Comparison of ENCODE assay signal across 19 cellular contexts in genomic region chrX:5976332-5976731, GRCh38.
"Had no signal": no experiment of that assay in that cellular context is flagged by ENCODE, and none has a peak within 500 bp of the region (broad histone marks: within the 10 kb centered on the region; RNA-seq: fewer than 3 reads in every experiment).

No MANE protein-coding gene starts in this region.

- H3K27ac Mint-ChIP-seq: activated CD4-positive, alpha-beta T cell treated with anti-CD3 and anti-CD28 coated beads for 36 hours; activated naive CD8-positive, alpha-beta T cell; activated T-helper 1 cell treated with anti-CD3 and anti-CD28 coated beads, Interleukin-12 subunit alpha, Interleukin-12 subunit beta, Interleukin-2, Interleukin-4 antibody, amounts not matched to agents 30 ng/mL and 10 ng/mL and 1 ng/mL, durations not matched to agents 14 hours and 24 hours and 36 hours; nephron progenitor cell; stimulated activated memory B cell treated with anti-CD40 and anti-IgM and Interleukin-4, amounts not matched to agents 10 μg/mL and 1 μg/mL and 100 μg/mL, for 72 hours; WTC11 had no signal

- H3K9me3 ChIP-seq: esophagus squamous epithelium, heart right ventricle, spleen, thoracic aorta, upper lobe of left lung had no signal

- H3K4me3 Mint-ChIP-seq: activated CD4-positive, alpha-beta T cell treated with anti-CD3 and anti-CD28 coated beads for 36 hours; activated naive CD8-positive, alpha-beta T cell; activated T-helper 1 cell treated with anti-CD3 and anti-CD28 coated beads, Interleukin-12 subunit alpha, Interleukin-12 subunit beta, Interleukin-2, Interleukin-4 antibody, amounts not matched to agents 30 ng/mL and 10 ng/mL and 1 ng/mL, durations not matched to agents 14 hours and 24 hours and 36 hours; nephron progenitor cell; stimulated activated memory B cell treated with anti-CD40 and anti-IgM and Interleukin-4, amounts not matched to agents 10 μg/mL and 1 μg/mL and 100 μg/mL, for 72 hours; WTC11 had no signal

- H3K27me3 ChIP-seq: esophagus squamous epithelium, heart right ventricle, spleen, upper lobe of left lung had no signal

- H3K4me1 Mint-ChIP-seq: activated CD4-positive, alpha-beta T cell treated with anti-CD3 and anti-CD28 coated beads for 36 hours; nephron progenitor cell; stimulated activated memory B cell treated with anti-CD40 and anti-IgM and Interleukin-4, amounts not matched to agents 10 μg/mL and 1 μg/mL and 100 μg/mL, for 72 hours had no signal

- H3K4me3 ChIP-seq: esophagus squamous epithelium, heart right ventricle, spleen, thoracic aorta, upper lobe of left lung had no signal

- DNase-seq: activated CD4-positive, alpha-beta T cell treated with anti-CD3 and anti-CD28 coated beads for 36 hours; activated CD4-positive, alpha-beta T cell treated with anti-CD3 and anti-CD28 coated beads, Interleukin-2, amount 50 U/mL, for 48 hours; activated gamma-delta T cell treated with Interleukin-2 at 50 U/mL for 16 hours; dermis blood vessel endothelial cell; effector memory CD4-positive, alpha-beta T cell; esophagus squamous epithelium; heart right ventricle; left ventricle myocardium superior; nephron progenitor cell; occipital lobe; posterior cingulate gyrus; spleen; stimulated activated CD4-positive, alpha-beta T cell treated with anti-CD3 and anti-CD28 coated beads, Interleukin-4, amount 100 ng/mL, for 4 hours; upper lobe of left lung had no signal

- ATAC-seq: activated CD4-positive, alpha-beta T cell treated with anti-CD3 and anti-CD28 coated beads for 36 hours; heart right ventricle; left ventricle myocardium superior; stimulated activated memory B cell treated with anti-CD40 and anti-IgM and Interleukin-4, amounts not matched to agents 10 μg/mL and 1 μg/mL and 100 μg/mL, for 72 hours; WTC11 had no signal

- H3K4me1 ChIP-seq: esophagus squamous epithelium, heart right ventricle, spleen, upper lobe of left lung had no signal

- H3K36me3 ChIP-seq: esophagus squamous epithelium, heart right ventricle, spleen, thoracic aorta, upper lobe of left lung had no signal

- H3K27me3 Mint-ChIP-seq: activated CD4-positive, alpha-beta T cell treated with anti-CD3 and anti-CD28 coated beads for 36 hours; activated naive CD8-positive, alpha-beta T cell; stimulated activated memory B cell treated with anti-CD40 and anti-IgM and Interleukin-4, amounts not matched to agents 10 μg/mL and 1 μg/mL and 100 μg/mL, for 72 hours had no signal

- H3K9me3 Mint-ChIP-seq: activated T-helper 1 cell treated with anti-CD3 and anti-CD28 coated beads, Interleukin-12 subunit alpha, Interleukin-12 subunit beta, Interleukin-2, Interleukin-4 antibody, amounts not matched to agents 30 ng/mL and 10 ng/mL and 1 ng/mL, durations not matched to agents 14 hours and 24 hours and 36 hours; nephron progenitor cell; stimulated activated memory B cell treated with anti-CD40 and anti-IgM and Interleukin-4, amounts not matched to agents 10 μg/mL and 1 μg/mL and 100 μg/mL, for 72 hours had no signal

- H3K36me3 Mint-ChIP-seq: activated naive CD8-positive, alpha-beta T cell; stimulated activated memory B cell treated with anti-CD40 and anti-IgM and Interleukin-4, amounts not matched to agents 10 μg/mL and 1 μg/mL and 100 μg/mL, for 72 hours; WTC11 had no signal

- H3K27ac ChIP-seq: esophagus squamous epithelium, heart right ventricle, spleen, thoracic aorta, upper lobe of left lung had no signal
